In genomic region chr16:4183258-4184037, GRCh38 we compare ENCODE assay signal across 1 cellular context.
TF ChIP-seq lines count a peak whose summit lies in the region.

No MANE protein-coding gene starts in this region.

TF ChIP-seq in GM23338, 12 proteins besides CTCF, POLR2A, EP300 and RAD21 (continued from another document):
- no peak for TF ChIP-seq ZNF462 (CRISPR knock-in tag; IDR thresholded peaks at IDR 0.05)
- TF ChIP-seq ETS1 (IDR thresholded peaks at IDR 0.05): peak; percentile 35; the same call in 1 of the 2 replicates
- no peak for TF ChIP-seq ZNF114 (CRISPR knock-in tag; IDR thresholded peaks at IDR 0.05)
- peak; percentile 81 for TF ChIP-seq POLR2AphosphoS5 (IDR thresholded peaks at IDR 0.05; ENCODE audit: low read depth)
- TF ChIP-seq CREB1 (CRISPR knock-in tag; IDR thresholded peaks at IDR 0.05; ENCODE audit: low read depth): no peak
- TF ChIP-seq ZNF331 (CRISPR knock-in tag; IDR thresholded peaks at IDR 0.05; ENCODE audit: low read depth): no peak
- no peak for TF ChIP-seq EZH2phosphoT487 (IDR thresholded peaks at IDR 0.05; ENCODE audit: unreplicated experiment)
